Comparison of ENCODE assay signal across 27 cellular contexts in the genomic region with DNA sequence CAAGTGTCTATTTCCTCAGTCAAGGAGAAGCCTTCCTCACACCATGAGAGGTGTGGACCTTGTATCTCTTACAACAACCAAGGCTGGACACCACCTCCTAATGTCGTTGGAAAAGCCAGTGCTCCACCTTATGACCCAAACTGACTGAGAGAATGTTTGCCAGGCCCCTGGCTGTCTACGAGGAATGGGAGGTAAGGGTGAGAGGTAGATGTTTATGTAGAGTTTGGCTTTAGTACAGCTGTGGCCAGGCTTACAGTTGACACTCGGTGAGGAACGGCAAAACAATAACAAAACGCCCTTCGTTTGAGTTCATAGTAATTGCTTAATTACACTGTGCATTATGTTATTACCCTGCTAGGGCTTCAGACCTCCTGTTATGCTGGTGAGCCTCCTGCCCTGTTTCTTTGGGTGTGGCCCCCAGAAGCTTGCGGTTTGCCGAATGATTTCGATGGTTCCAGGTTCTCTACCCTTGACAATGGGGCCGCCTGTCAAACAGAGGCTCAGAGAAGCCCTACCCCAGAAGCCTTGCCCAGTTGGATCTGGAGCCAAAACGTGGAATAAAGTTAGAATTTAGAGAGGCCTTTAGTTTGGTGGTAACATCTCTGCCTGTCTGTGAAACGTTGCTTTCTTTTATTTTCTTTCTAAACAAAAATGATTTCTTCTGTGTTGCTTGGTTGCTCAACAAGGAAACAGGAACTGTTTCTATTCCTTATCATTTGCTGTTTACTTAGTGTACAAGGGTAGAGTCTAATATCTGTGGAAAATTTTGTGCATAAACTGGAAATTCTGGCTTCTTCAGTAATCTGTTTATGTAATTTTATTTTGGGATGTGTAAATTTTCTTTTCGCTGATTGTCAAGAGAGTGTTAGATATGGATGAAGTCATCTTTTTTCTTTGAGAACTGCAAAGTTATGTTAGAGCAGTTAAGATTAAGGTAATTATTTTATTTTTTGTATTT.
DNase-seq lines count a peak whose midpoint lies in the region; ATAC-seq, FAIRE-seq and TF ChIP-seq lines count a peak whose summit lies in the region.
"Had no signal": no experiment of that assay in that cellular context is flagged by ENCODE, and none has a peak within 500 bp of the region (broad histone marks: within the 10 kb centered on the region; RNA-seq: fewer than 3 reads in every experiment).

No MANE protein-coding gene starts in this region.

- no peak; the same call in 1 of the 2 replicates for ATAC-seq in PC-3
- peak; percentile 84 to 92 (median 90) for ATAC-seq in pancreas
- ATAC-seq in HG02870 (IDR thresholded peaks at IDR 0.05; ENCODE audit: unreplicated experiment) = no peak
- ATAC-seq: A549; effector memory CD8-positive, alpha-beta T cell; naive thymus-derived CD4-positive, alpha-beta T cell; psoas muscle; sciatic nerve had no signal

- H3K27me3 ChIP-seq in Caco-2 (replicated peaks; ENCODE audit: control insufficient read depth, insufficient read depth, low read length) (no peaks in the 10 kb centered on the region), PC-3 (ENCODE audit: low read length) (peaks cover 45% of the 10 kb centered on the region), pancreas (no peaks in the 10 kb centered on the region)
- H3K27me3 ChIP-seq: upper lobe of left lung had no signal

- H3K9me2 ChIP-seq in PC-3 (replicated peaks; ENCODE audit: low read length) = no peaks in the 10 kb centered on the region

- peak overlapping the region; percentile 47; the same call in 1 of the 2 replicates for H3K4me2 ChIP-seq in PC-3 (ENCODE audit: low read length)
- H3K4me2 ChIP-seq: A549 had no signal

- peaks cover 15% of the 10 kb centered on the region for H3K9me3 ChIP-seq in Caco-2
- H3K9me3 ChIP-seq in PC-3 (ENCODE audit: low read length) = no peaks in the 10 kb centered on the region
- no peaks in the 10 kb centered on the region for H3K9me3 ChIP-seq in pancreas
- H3K9me3 ChIP-seq: A549, psoas muscle, upper lobe of left lung had no signal

- CTCF ChIA-PET in Caco-2 (lab: Charles Lee) = no interaction called here
- CTCF ChIA-PET in PC-3 (lab: Charles Lee) = no interaction called here

- BruUV-seq in Caco-2 (replicated peaks; lab: Mats Ljungman, UMichigan) = no TSS peak
- BruUV-seq in PC-3 (replicated peaks; lab: Mats Ljungman, UMichigan) = no TSS peak

- H3F3A ChIP-seq in PC-3 (ENCODE audit: low read length, unreplicated experiment) = no peaks in the 10 kb centered on the region

- intact Hi-C loops in Caco-2 (cut with micrococcal nuclease; ENCODE audit: unreplicated experiment) = no loop called here
- intact Hi-C loops in PC-3 (cut with micrococcal nuclease) = loop anchor here (5.0 kb wide), 1 partner anchor 86 kb away; no protein-coding TSS in a partner anchor
- intact Hi-C loops in pancreas (cut with DNase I) = no loop called here

- H3K4me1 ChIP-seq in Caco-2 (peaks cover 25% of the 10 kb centered on the region), PC-3 (ENCODE audit: insufficient read depth, low read length) (peaks cover 15% of the 10 kb centered on the region), pancreas (peaks cover 0 to 19% (median 19%) of the 10 kb centered on the region in 3 donors)
- H3K4me1 ChIP-seq: A549, psoas muscle, upper lobe of left lung had no signal

- no peaks in the 10 kb centered on the region for H3K79me2 ChIP-seq in PC-3 (ENCODE audit: low read length)

- no peak overlapping the region for H3K9ac ChIP-seq in PC-3 (ENCODE audit: low read length)

- no peak overlapping the region for H3K4me3 Mint-ChIP-seq in Caco-2 (ENCODE audit: unreplicated experiment)
- H3K4me3 Mint-ChIP-seq: activated T-cell treated with anti-CD3 and anti-CD28 coated beads, Interleukin-2, amount 50 U/mL, for 24 hours; CD4-positive, alpha-beta memory T cell; effector memory CD8-positive, alpha-beta T cell; naive thymus-derived CD4-positive, alpha-beta T cell had no signal

- no peak overlapping the region for H3K27ac ChIP-seq in PC-3 (ENCODE audit: low read length)
- H3K27ac ChIP-seq in pancreas = peak overlapping the region; percentile 35 to 73 (median 50)
- H3K27ac ChIP-seq: A549, psoas muscle, upper lobe of left lung had no signal

- no peaks in the 10 kb centered on the region for H3K27me3 Mint-ChIP-seq in Caco-2 (ENCODE audit: insufficient read depth, unreplicated experiment)

- POLR2A ChIA-PET in Caco-2 (lab: Charles Lee) (no interaction called here), PC-3 (lab: Charles Lee; ENCODE audit: unreplicated experiment) (no interaction called here)

- H3K36me3 ChIP-seq in Caco-2 (ENCODE audit: control insufficient read depth, insufficient read depth, low read length) = no peaks in the 10 kb centered on the region
- no peaks in the 10 kb centered on the region for H3K36me3 ChIP-seq in PC-3 (ENCODE audit: low read depth, low read length)
- H3K36me3 ChIP-seq in pancreas = no peaks in the 10 kb centered on the region
- H3K36me3 ChIP-seq: upper lobe of left lung had no signal

- peak; percentile 49 for FAIRE-seq in pancreas (lab: Jason Lieb, UNC)
- FAIRE-seq: A549, astrocyte, H1, kidney had no signal

- H3K4me3 ChIP-seq in Caco-2 (ENCODE audit: low read depth, low read length) (no peak overlapping the region), PC-3 (ENCODE audit: low read length) (no peak overlapping the region), fibroblast of villous mesenchyme (ENCODE audit: low read depth, low read length) (peak overlapping the region; percentile 44), pancreas (no peak overlapping the region)
- H3K4me3 ChIP-seq: A549, psoas muscle, upper lobe of left lung had no signal

- DNase-seq in Caco-2 = no peak
- peak; percentile 8 for DNase-seq in PC-3
- DNase-seq in fibroblast of villous mesenchyme (ENCODE audit: low read depth) = peak; percentile 61
- DNase-seq in pancreas = no peak
- no peak for DNase-seq in stimulated activated CD4-positive, alpha-beta T cell treated with anti-CD3 and anti-CD28 coated beads, Interleukin-15, amount 100 ng/mL, for 24 hours
- DNase-seq in NCI-H748 treated with DMSO at 0.1 percent for 48 hours (lab: John Stamatoyannopoulos, UW) = no peak
- DNase-seq in NCI-H2171 (lab: John Stamatoyannopoulos, UW) = no peak
- DNase-seq: activated gamma-delta T cell treated with Interleukin-2 at 50 U/mL for 16 hours; activated T-cell treated with anti-CD3 and anti-CD28 coated beads, Interleukin-2, amount 50 U/mL, for 24 hours; caudate nucleus; CD4-positive, alpha-beta memory T cell; effector memory CD8-positive, alpha-beta T cell; erythroblast; head of caudate nucleus; kidney; naive thymus-derived CD4-positive, alpha-beta T cell; NCI-H146; NCI-H345; NCI-H774; psoas muscle; stimulated activated CD4-positive, alpha-beta T cell treated with anti-CD3 and anti-CD28 coated beads, Interleukin-4, amount 100 ng/mL, for 4 hours; upper lobe of left lung had no signal

- no peaks in the 10 kb centered on the region for H4K20me1 ChIP-seq in PC-3 (ENCODE audit: low read length)

- TF ChIP-seq CTCF in Caco-2 (IDR thresholded peaks at IDR 0.05; ENCODE audit: insufficient read depth in 1 of 2, low read depth in 1 of 2, low read length in 1 of 2, severe bottlenecking in 1 of 2, unreplicated experiment in 1 of 2) (no peak), PC-3 (conservative IDR thresholded peaks at IDR 0.05; ENCODE audit: low read depth, low read length) (no peak), fibroblast of villous mesenchyme (IDR thresholded peaks at IDR 0.05; ENCODE audit: insufficient read depth, low read depth, low read length) (no peak), pancreas (IDR thresholded peaks at IDR 0.05) (no peak)

- H3K36me3 Mint-ChIP-seq in Caco-2 (ENCODE audit: insufficient read depth, unreplicated experiment) = no peaks in the 10 kb centered on the region
- H3K36me3 Mint-ChIP-seq: CD4-positive, alpha-beta memory T cell; naive thymus-derived CD4-positive, alpha-beta T cell had no signal

- peaks cover 8% of the 10 kb centered on the region for H3K9me3 Mint-ChIP-seq in Caco-2 (ENCODE audit: unreplicated experiment)
- H3K9me3 Mint-ChIP-seq: activated T-cell treated with anti-CD3 and anti-CD28 coated beads, Interleukin-2, amount 50 U/mL, for 24 hours; effector memory CD8-positive, alpha-beta T cell had no signal

- H3K27ac Mint-ChIP-seq in Caco-2 (ENCODE audit: unreplicated experiment) = peak overlapping the region; percentile 76
- H3K27ac Mint-ChIP-seq: activated T-cell treated with anti-CD3 and anti-CD28 coated beads, Interleukin-2, amount 50 U/mL, for 24 hours; effector memory CD8-positive, alpha-beta T cell; naive thymus-derived CD4-positive, alpha-beta T cell had no signal

- H3K4me1 Mint-ChIP-seq in Caco-2 (ENCODE audit: low read depth, unreplicated experiment) = peaks cover 12% of the 10 kb centered on the region
- H3K4me1 Mint-ChIP-seq: CD4-positive, alpha-beta memory T cell; naive thymus-derived CD4-positive, alpha-beta T cell had no signal

- 51 to 59% methylated on average over 13 of the region's 13 CpGs for WGBS in pancreas, 2 donors

- no peak overlapping the region for H2AFZ ChIP-seq in PC-3 (ENCODE audit: low read length)

Comparison
In these comparisons a context has a peak if more than half of its experiments do, and no peak if none do; other contexts are left out.
1. DNase-seq: peak in PC-3 (single experiment) and fibroblast of villous mesenchyme (single experiment); none in Caco-2 (0 of 2), pancreas (0 of 6), stimulated activated CD4-positive, alpha-beta T cell treated with anti-CD3 and anti-CD28 coated beads, Interleukin-15, amount 100 ng/mL, for 24 hours (single experiment), NCI-H748 treated with DMSO at 0.1 percent for 48 hours (single experiment) and NCI-H2171 (single experiment).
2. ATAC-seq: peak in pancreas (4 of 4); none in PC-3 (single experiment) and HG02870 (single experiment).